Comparison of ENCODE assay signal across 21 cellular contexts in the genomic region with DNA sequence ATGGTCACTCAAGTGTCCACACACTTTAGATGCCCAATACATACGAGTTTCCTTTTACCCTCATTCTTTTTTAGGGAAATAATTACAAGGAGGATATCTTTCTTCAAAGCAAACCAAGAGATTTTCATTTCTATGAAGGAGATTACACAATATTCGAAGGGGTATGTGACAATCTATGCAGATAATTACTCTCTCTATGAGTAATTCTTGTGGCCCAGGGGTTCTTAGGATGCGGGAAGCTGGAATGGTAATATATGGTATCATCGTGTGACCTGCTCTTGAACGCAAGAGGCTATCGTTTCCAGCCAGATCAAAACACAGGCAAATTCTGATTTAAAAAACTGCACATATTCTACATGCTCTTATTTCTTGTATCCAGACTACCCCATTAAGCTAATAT. TPM values are rescaled to one million over a fixed set of nuclear protein-coding genes. Genes with fewer than 3 reads are reported as not detected.
"Had no signal": no experiment of that assay in that cellular context is flagged by ENCODE, and none has a peak within 500 bp of the region (broad histone marks: within the 10 kb centered on the region; RNA-seq: fewer than 3 reads in every experiment).

No MANE protein-coding gene starts in this region.

- DNase-seq: IMR-90, Karpas-422, KG1, MG63, NCI-H1092 treated with DMSO at 0.1 percent for 48 hours, NCI-H1436, NCI-H187, NCI-H2029, NCI-H2081 treated with DMSO at 0.1 percent for 48 hours, NCI-H2171, NCI-H226, NCI-H446, NCI-H510A, NCI-H524 treated with DMSO at 0.1 percent for 48 hours, NCI-H774, Right ventricle myocardium superior, RPMI8226, SIG-M5, SK-N-SH had no signal

RNA-seq across cellular contexts. Expression of a gene that starts 14.6 kb away (rescaled TPM):
- total RNA-seq: HepG2, Right ventricle myocardium superior, SJSA1 had no signal
- polyA plus RNA-seq: HepG2, SK-N-SH had no signal
